Comparison of ENCODE assay signal across 1 cellular context in genomic region chr4:3407930-3408792, GRCh38.
TF ChIP-seq lines count a peak whose summit lies in the region.

No MANE protein-coding gene starts in this region.

TF ChIP-seq in liver, 16 proteins besides CTCF, POLR2A, EP300 and RAD21:
- peak; percentile 72 for TF ChIP-seq REST (IDR thresholded peaks at IDR 0.05)
- peak; percentile 62 for TF ChIP-seq NR2F2 (IDR thresholded peaks at IDR 0.05)
- TF ChIP-seq, protein P1, sequence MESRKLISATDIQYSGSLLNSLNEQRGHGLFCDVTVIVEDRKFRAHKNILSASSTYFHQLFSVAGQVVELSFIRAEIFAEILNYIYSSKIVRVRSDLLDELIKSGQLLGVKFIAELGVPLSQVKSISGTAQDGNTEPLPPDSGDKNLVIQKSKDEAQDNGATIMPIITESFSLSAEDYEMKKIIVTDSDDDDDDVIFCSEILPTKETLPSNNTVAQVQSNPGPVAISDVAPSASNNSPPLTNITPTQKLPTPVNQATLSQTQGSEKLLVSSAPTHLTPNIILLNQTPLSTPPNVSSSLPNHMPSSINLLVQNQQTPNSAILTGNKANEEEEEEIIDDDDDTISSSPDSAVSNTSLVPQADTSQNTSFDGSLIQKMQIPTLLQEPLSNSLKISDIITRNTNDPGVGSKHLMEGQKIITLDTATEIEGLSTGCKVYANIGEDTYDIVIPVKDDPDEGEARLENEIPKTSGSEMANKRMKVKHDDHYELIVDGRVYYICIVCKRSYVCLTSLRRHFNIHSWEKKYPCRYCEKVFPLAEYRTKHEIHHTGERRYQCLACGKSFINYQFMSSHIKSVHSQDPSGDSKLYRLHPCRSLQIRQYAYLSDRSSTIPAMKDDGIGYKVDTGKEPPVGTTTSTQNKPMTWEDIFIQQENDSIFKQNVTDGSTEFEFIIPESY (IDR thresholded peaks at IDR 0.05), result peak; percentile 91
- TF ChIP-seq, protein P2, sequence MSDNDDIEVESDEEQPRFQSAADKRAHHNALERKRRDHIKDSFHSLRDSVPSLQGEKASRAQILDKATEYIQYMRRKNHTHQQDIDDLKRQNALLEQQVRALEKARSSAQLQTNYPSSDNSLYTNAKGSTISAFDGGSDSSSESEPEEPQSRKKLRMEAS (IDR thresholded peaks at IDR 0.05), result peak; percentile 93
- peak; percentile 48 for TF ChIP-seq FOXA1 (IDR thresholded peaks at IDR 0.05)
- TF ChIP-seq SP1 (IDR thresholded peaks at IDR 0.05), result peak; percentile 94
- TF ChIP-seq HNF4G (IDR thresholded peaks at IDR 0.05), result peak; percentile 57
- peak; percentile 98 to 99 for TF ChIP-seq RXRA (IDR thresholded peaks at IDR 0.05)
- TF ChIP-seq, protein P3, sequence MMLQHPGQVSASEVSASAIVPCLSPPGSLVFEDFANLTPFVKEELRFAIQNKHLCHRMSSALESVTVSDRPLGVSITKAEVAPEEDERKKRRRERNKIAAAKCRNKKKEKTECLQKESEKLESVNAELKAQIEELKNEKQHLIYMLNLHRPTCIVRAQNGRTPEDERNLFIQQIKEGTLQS (IDR thresholded peaks at IDR 0.05), result peak; percentile 14
- peak in 1 of 2 donors; percentile 54 for TF ChIP-seq GABPA (IDR thresholded peaks at IDR 0.05 in 1 of 2, conservative IDR thresholded peaks at IDR 0.05 in 1 of 2)
- TF ChIP-seq JUND (IDR thresholded peaks at IDR 0.05), result peak; percentile 75 to 85
- peak; percentile 37 for TF ChIP-seq FOXA2 (IDR thresholded peaks at IDR 0.05)
- TF ChIP-seq HNF4A (conservative IDR thresholded peaks at IDR 0.05), result peak; percentile 96 to 97
- peak in 1 of 2 donors; percentile 51 for TF ChIP-seq EGR1 (IDR thresholded peaks at IDR 0.05; ENCODE audit: low read depth in 2 of 2)
- TF ChIP-seq YY1 (IDR thresholded peaks at IDR 0.05), result peak; percentile 88
- TF ChIP-seq TAF1 (conservative IDR thresholded peaks at IDR 0.05), result peak; percentile 21
TF ChIP-seq in liver: peak in this region for 16.
